ENCODE assay signal across 8 cellular contexts in genomic region chr2:223041527-223042109, GRCh38. TPM values are rescaled to one million over a fixed set of nuclear protein-coding genes. Genes with fewer than 3 reads are reported as not detected.
DNase-seq lines count a peak whose midpoint lies in the region; ATAC-seq and TF ChIP-seq lines count a peak whose summit lies in the region.

No MANE protein-coding gene starts in this region.

- H3K4me1 ChIP-seq in ovary (ENCODE audit: insufficient read depth): peaks cover 2% of the 10 kb centered on the region

- H3K27me3 ChIP-seq in ovary: no peaks in the 10 kb centered on the region

- no peak for TF ChIP-seq CTCF in ovary (IDR thresholded peaks at IDR 0.05)

- no peak for TF ChIP-seq EP300 in ovary (IDR thresholded peaks at IDR 0.05)

- TF ChIP-seq POLR2A in ovary (IDR thresholded peaks at IDR 0.05): no peak

- no peaks in the 10 kb centered on the region for H3K9me3 ChIP-seq in ovary

- H3K36me3 ChIP-seq in ovary: no peaks in the 10 kb centered on the region

- no peak overlapping the region for H3K27ac ChIP-seq in ovary

- peak; percentile 79 for ATAC-seq in esophagus mucosa
- no peak for ATAC-seq in HG03457 (IDR thresholded peaks at IDR 0.05; ENCODE audit: unreplicated experiment)
- no peak for ATAC-seq in HG03045 (IDR thresholded peaks at IDR 0.05; ENCODE audit: unreplicated experiment)

- DNase-seq in EH (ENCODE audit: low read depth): peak; percentile 99
- DNase-seq in NCI-H446 treated with DMSO at 0.1 percent for 48 hours (lab: John Stamatoyannopoulos, UW): peak; percentile 86
- DNase-seq in ovary: peak; percentile 59 to 77 (median 65)
- DNase-seq in NCI-H2196 treated with DMSO at 0.1 percent for 48 hours (lab: John Stamatoyannopoulos, UW; ENCODE audit: unreplicated experiment): no peak
- DNase-seq in stimulated activated CD4-positive, alpha-beta T cell treated with anti-CD3 and anti-CD28 coated beads, Interleukin-12 subunit alpha, Interleukin-12 subunit beta, amount 100 ng/mL, for 4 hours: no peak

- intact Hi-C loops in ovary (cut with DNase I): no loop called here

- WGBS in ovary, 3 donors: 17 to 31% (median 20%) methylated on average over 4 of the region's 4 CpGs

- no peak overlapping the region for H3K4me3 ChIP-seq in ovary

RNA-seq across cellular contexts. Expression of gene KCNE4, which starts 10.4 kb away (rescaled TPM):
- total RNA-seq in esophagus mucosa: 0.12 TPM
- 10 to 100 TPM in 2 of 7 donors, 1 to 10 TPM in 5; 3.0 to 13.4 (median 8.0) TPM for total RNA-seq in ovary
- polyA plus RNA-seq in ovary: 10 to 100 TPM in 1 of 2 donors, 1 to 10 TPM in 1; 7.5 to 11.3 TPM

Comparison
In these comparisons a context has a peak if more than half of its experiments do, and no peak if none do; other contexts are left out.
1. DNase-seq: peak in EH (single experiment), NCI-H446 treated with DMSO at 0.1 percent for 48 hours (single experiment) and ovary (5 of 5); none in NCI-H2196 treated with DMSO at 0.1 percent for 48 hours (single experiment) and stimulated activated CD4-positive, alpha-beta T cell treated with anti-CD3 and anti-CD28 coated beads, Interleukin-12 subunit alpha, Interleukin-12 subunit beta, amount 100 ng/mL, for 4 hours (single experiment).